In the genomic region with DNA sequence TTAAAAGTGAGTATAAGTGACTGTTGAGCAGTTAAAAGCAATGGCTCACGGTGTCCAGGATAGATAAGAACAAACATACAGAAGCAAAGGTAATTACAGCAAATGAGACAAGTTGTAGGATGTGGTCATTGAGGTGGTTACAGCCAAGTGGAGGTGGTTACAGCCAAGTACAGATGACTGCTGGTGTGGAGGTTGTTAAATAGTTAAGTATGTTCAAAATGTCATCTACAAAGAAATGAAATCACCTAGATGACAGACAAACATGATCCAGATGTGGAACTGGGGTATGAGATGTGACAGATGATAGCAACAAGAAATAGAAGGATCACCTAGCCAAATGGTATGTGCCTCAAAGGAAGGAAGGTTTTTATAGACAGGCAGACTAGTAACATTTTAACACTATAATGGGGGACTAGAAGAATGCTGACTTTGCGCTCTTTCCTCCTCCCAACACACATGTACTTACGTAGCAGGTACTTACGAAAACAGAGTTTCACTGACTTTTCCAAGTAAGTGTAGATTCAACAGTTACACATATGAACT, we compare ENCODE assay signal across 10 cellular contexts. TPM values are rescaled to one million over a fixed set of nuclear protein-coding genes. Genes with fewer than 3 reads are reported as not detected.
DNase-seq lines count a peak whose midpoint lies in the region; ATAC-seq and TF ChIP-seq lines count a peak whose summit lies in the region.
"Had no signal": no experiment of that assay in that cellular context is flagged by ENCODE, and none has a peak within 500 bp of the region (broad histone marks: within the 10 kb centered on the region; RNA-seq: fewer than 3 reads in every experiment).

No MANE protein-coding gene starts in this region.

- 86 to 91% (median 90%) methylated on average over 4 of the region's 4 CpGs for WGBS in heart left ventricle, 4 donors

- peak overlapping the region; percentile 66 for H3K27ac ChIP-seq in RWPE2 (ENCODE audit: poor library complexity, severe bottlenecking)
- no peak overlapping the region for H3K27ac ChIP-seq in heart left ventricle
- H3K27ac ChIP-seq: ovary, suprapubic skin had no signal

- H3K4me3 Mint-ChIP-seq in nephron, result no peak overlapping the region

- H3K4me3 ChIP-seq in RWPE2 (ENCODE audit: severe bottlenecking) (no peak overlapping the region), heart left ventricle (no peak overlapping the region)
- H3K4me3 ChIP-seq: ovary, suprapubic skin had no signal

- ATAC-seq in GM18870 (IDR thresholded peaks at IDR 0.05; ENCODE audit: unreplicated experiment) (peak; percentile 49), HG02678 (IDR thresholded peaks at IDR 0.05; ENCODE audit: unreplicated experiment) (peak; percentile 58), RWPE2 (ENCODE audit: low read depth) (peak; percentile 19; the same call in 1 of the 3 replicates), heart left ventricle (no peak)

- H3K27me3 ChIP-seq in RWPE2 (ENCODE audit: insufficient read depth, poor library complexity, severe bottlenecking) (no peaks in the 10 kb centered on the region), heart left ventricle (no peaks in the 10 kb centered on the region)
- H3K27me3 ChIP-seq: ovary, suprapubic skin had no signal

- peaks cover 14% of the 10 kb centered on the region for H3K4me1 Mint-ChIP-seq in nephron

- TF ChIP-seq POLR2A in heart left ventricle (IDR thresholded peaks at IDR 0.05), result no peak

- no peaks in the 10 kb centered on the region for H3K36me3 Mint-ChIP-seq in nephron (ENCODE audit: low read depth)

- H3K36me3 ChIP-seq in RWPE2 (ENCODE audit: low read depth) (0 out of 2 replicates have a peak, but pooled peaks cover 3% of the 10 kb centered on the region), heart left ventricle (no peaks in the 10 kb centered on the region)
- H3K36me3 ChIP-seq: ovary, suprapubic skin had no signal

- H3K4me1 ChIP-seq in RWPE2 (ENCODE audit: insufficient read depth, poor library complexity, severe bottlenecking) (peaks cover 49% of the 10 kb centered on the region), heart left ventricle (peaks cover 0 to 51% (median 13%) of the 10 kb centered on the region in 12 donors)

- no peak for TF ChIP-seq CTCF in RWPE2 (IDR thresholded peaks at IDR 0.05; ENCODE audit: poor library complexity, severe bottlenecking)
- TF ChIP-seq CTCF in nephron (IDR thresholded peaks at IDR 0.05; ENCODE audit: unreplicated experiment in 3 of 3), result no peak
- no peak for TF ChIP-seq CTCF in heart left ventricle (IDR thresholded peaks at IDR 0.05)

- H3K9me3 ChIP-seq in RWPE2 (ENCODE audit: severe bottlenecking) (no peaks in the 10 kb centered on the region), heart left ventricle (no peaks in the 10 kb centered on the region)
- H3K9me3 ChIP-seq: ovary, suprapubic skin had no signal

- no peaks in the 10 kb centered on the region for H3K9me3 Mint-ChIP-seq in nephron

- intact Hi-C loops in heart left ventricle (cut with DNase I), result loop anchor here in 1 of 10 donors (5.0 kb wide), 1 partner anchor 172 kb away; no protein-coding TSS in a partner anchor

- DNase-seq in RWPE2 (ENCODE audit: low spot score) (no peak), hypothalamus (lab: John Stamatoyannopoulos, UW) (no peak), heart left ventricle (no peak)
- DNase-seq in stimulated activated CD8-positive, alpha-beta memory T cell treated with anti-CD3 and anti-CD28 coated beads, Interleukin-4, amount 100 ng/mL, for 48 hours, result no peak
- no peak for DNase-seq in activated effector memory CD4-positive, alpha-beta T cell treated with Interleukin-2 at 50 U/mL for 16 hours
- DNase-seq: ovary had no signal

- no peaks in the 10 kb centered on the region for H3K27me3 Mint-ChIP-seq in nephron (ENCODE audit: low read depth)

- H3K27ac Mint-ChIP-seq in nephron, result peak overlapping the region; percentile 12 to 45 (median 26)

RNA-seq across cellular contexts. Expression of a gene that starts 6.8 kb away (rescaled TPM):
- 10 to 100 TPM; 20.9 to 32.1 (median 24.6) TPM for total RNA-seq in heart left ventricle
- polyA plus RNA-seq in heart left ventricle, result 10 to 100 TPM in 1 of 2 donors, 1 to 10 TPM in 1; 4.9 to 15.1 TPM

Comparison
In these comparisons a context has a peak if more than half of its experiments do, and no peak if none do; other contexts are left out.
1. ATAC-seq: peak in GM18870 (single experiment), HG02678 (single experiment) and RWPE2 (single experiment); none in heart left ventricle (0 of 4).